ENCODE assay signal across 21 cellular contexts in genomic region chr1:107525146-107525545, GRCh38.
DNase-seq lines count a peak whose midpoint lies in the region; ATAC-seq and TF ChIP-seq lines count a peak whose summit lies in the region.
"Had no signal": no experiment of that assay in that cellular context is flagged by ENCODE, and none has a peak within 500 bp of the region (broad histone marks: within the 10 kb centered on the region; RNA-seq: fewer than 3 reads in every experiment).

No MANE protein-coding gene starts in this region.

- WGBS in suprapubic skin: 100% methylated on average over 1 of the region's 1 CpG

- ATAC-seq in GM21367 (IDR thresholded peaks at IDR 0.05; ENCODE audit: unreplicated experiment): no peak
- ATAC-seq: Panc1; stimulated activated memory B cell treated with anti-CD40 and anti-IgM and Interleukin-4, amounts not matched to agents 10 μg/mL and 1 μg/mL and 100 μg/mL, for 72 hours had no signal

- no peak overlapping the region for H3K4me3 ChIP-seq in BLaER1 treated with 17β-estradiol and CSF1 and Interleukin-3, amounts not matched to agents 10 nM and 100 nM
- H3K4me3 ChIP-seq in suprapubic skin: no peak overlapping the region
- H3K4me3 ChIP-seq: coronary artery, lung, thyroid gland had no signal

- peaks cover 0 to 5% (median 0%) of the 10 kb centered on the region in 11 experiments; a peak in 3 of 22 replicates for H3K9me3 ChIP-seq in BLaER1 treated with 17β-estradiol and CSF1 and Interleukin-3, amounts not matched to agents 10 nM and 100 nM (replicated peaks in 1 of 11)
- H3K9me3 ChIP-seq in suprapubic skin: no peaks in the 10 kb centered on the region
- H3K9me3 ChIP-seq: thyroid gland had no signal

- TF ChIP-seq EP300 in suprapubic skin (IDR thresholded peaks at IDR 0.05): no peak

- H3K4me2 ChIP-seq in BLaER1 treated with 17β-estradiol and CSF1 and Interleukin-3, amounts not matched to agents 10 nM and 100 nM: peak overlapping the region in 9 of 11 experiments; percentile 3 to 82 (median 32); a peak in 11 of 22 replicates

- H3K9ac ChIP-seq in BLaER1 treated with 17β-estradiol and CSF1 and Interleukin-3, amounts not matched to agents 10 nM and 100 nM: no peak overlapping the region

- H4K20me1 ChIP-seq in BLaER1 treated with 17β-estradiol and CSF1 and Interleukin-3, amounts not matched to agents 10 nM and 100 nM: no peaks in the 10 kb centered on the region

- no peaks in the 10 kb centered on the region for H3K36me3 ChIP-seq in BLaER1 treated with 17β-estradiol and CSF1 and Interleukin-3, amounts not matched to agents 10 nM and 100 nM
- no peaks in the 10 kb centered on the region for H3K36me3 ChIP-seq in suprapubic skin
- H3K36me3 ChIP-seq: brain microvascular endothelial cell, thyroid gland had no signal

- H3K27me3 ChIP-seq in BLaER1 treated with 17β-estradiol and CSF1 and Interleukin-3, amounts not matched to agents 10 nM and 100 nM: no peaks in the 10 kb centered on the region
- H3K27me3 ChIP-seq in suprapubic skin: no peaks in the 10 kb centered on the region
- H3K27me3 ChIP-seq: brain microvascular endothelial cell, thyroid gland had no signal

- TF ChIP-seq POLR2A in suprapubic skin (IDR thresholded peaks at IDR 0.05): no peak

- H3K27ac ChIP-seq in BLaER1 treated with 17β-estradiol and CSF1 and Interleukin-3, amounts not matched to agents 10 nM and 100 nM: peak overlapping the region in 1 of 11 experiments; percentile 37; a peak in 1 of 22 replicates
- H3K27ac ChIP-seq in epithelial cell of prostate (peak overlapping the region; percentile 35), suprapubic skin (no peak overlapping the region)
- H3K27ac ChIP-seq: brain microvascular endothelial cell, coronary artery, thyroid gland had no signal

- peaks cover 21 to 54% (median 38%) of the 10 kb centered on the region in 10 experiments for H3K4me1 ChIP-seq in BLaER1 treated with 17β-estradiol and CSF1 and Interleukin-3, amounts not matched to agents 10 nM and 100 nM
- H3K4me1 ChIP-seq in suprapubic skin: peaks cover 7% of the 10 kb centered on the region
- H3K4me1 ChIP-seq: thyroid gland had no signal

- TF ChIP-seq CTCF in GM10266 (IDR thresholded peaks at IDR 0.05; ENCODE audit: control insufficient read depth, insufficient read depth, low read depth, missing control alignments): no peak
- no peak for TF ChIP-seq CTCF in suprapubic skin (IDR thresholded peaks at IDR 0.05)

- peak; percentile 25 for DNase-seq in ELR (ENCODE audit: low read depth)
- peak; percentile 7 for DNase-seq in NCI-H460 (ENCODE audit: extremely low read depth, low read depth)
- DNase-seq in epithelial cell of prostate (ENCODE audit: low read depth, low spot score): no peak
- no peak for DNase-seq in GM10266 (ENCODE audit: extremely low spot score)
- no peak for DNase-seq in suprapubic skin (ENCODE audit: low spot score in 2 of 2)
- no peak for DNase-seq in SHP77 treated with DMSO at 0.1 percent for 48 hours (lab: John Stamatoyannopoulos, UW)
- DNase-seq: activated CD4-positive, alpha-beta T cell treated with anti-CD3 and anti-CD28 coated beads, Interleukin-2, amount 10 ng/mL, durations not matched to agents 24 days and 14 days; brain microvascular endothelial cell; CD8-positive, alpha-beta memory T cell; DMS79 treated with DMSO at 0.1 percent for 48 hours; H7; NCI-H1048; NCI-H2029; small intestine; thyroid gland had no signal

Comparison
In these comparisons a context has a peak if more than half of its experiments do, and no peak if none do; other contexts are left out.
1. DNase-seq: peak in ELR (single experiment) and NCI-H460 (single experiment); none in epithelial cell of prostate (single experiment), GM10266 (single experiment), suprapubic skin (0 of 2) and SHP77 treated with DMSO at 0.1 percent for 48 hours (single experiment).